ENCODE assay signal across 17 cellular contexts in genomic region chr18:14089176-14089575, GRCh38. TPM values are rescaled to one million over a fixed set of nuclear protein-coding genes. Genes with fewer than 3 reads are reported as not detected.
DNase-seq lines count a peak whose midpoint lies in the region; ATAC-seq and TF ChIP-seq lines count a peak whose summit lies in the region.
"Had no signal": no experiment of that assay in that cellular context is flagged by ENCODE, and none has a peak within 500 bp of the region (broad histone marks: within the 10 kb centered on the region; RNA-seq: fewer than 3 reads in every experiment).

No MANE protein-coding gene starts in this region.

- no peak overlapping the region for H3K4me3 Mint-ChIP-seq in HFFc6
- H3K4me3 Mint-ChIP-seq: CD4-positive, CD25-positive, alpha-beta regulatory T cell; CD8-positive, alpha-beta memory T cell had no signal

- no peaks in the 10 kb centered on the region for H3K9me3 ChIP-seq in osteoblast (ENCODE audit: low read depth, low read length)
- no peaks in the 10 kb centered on the region for H3K9me3 ChIP-seq in aorta (ENCODE audit: control insufficient read depth, low read length)
- H3K9me3 ChIP-seq: BE2C, Caco-2, HAP-1 had no signal

- no peaks in the 10 kb centered on the region for H3K36me3 Mint-ChIP-seq in HFFc6 (ENCODE audit: low read depth)
- H3K36me3 Mint-ChIP-seq: CD4-positive, CD25-positive, alpha-beta regulatory T cell had no signal

- H3K27me3 ChIP-seq in osteoblast (ENCODE audit: insufficient read depth, low read length) = no peaks in the 10 kb centered on the region
- H3K27me3 ChIP-seq in aorta (ENCODE audit: control insufficient read depth in 1 of 2, insufficient read depth in 2 of 2, low read length in 1 of 2) = no peaks in the 10 kb centered on the region
- H3K27me3 ChIP-seq: BE2C had no signal

- H3K4me3 ChIP-seq in osteoblast (ENCODE audit: insufficient read depth, low read length) (no peak overlapping the region), aorta (ENCODE audit: low read length in 2 of 2) (no peak overlapping the region)
- H3K4me3 ChIP-seq: GM23248, HAP-1 had no signal

- no peaks in the 10 kb centered on the region; the same call in none of the 2 replicates for H3K27me3 Mint-ChIP-seq in HFFc6 (ENCODE audit: insufficient read depth)
- H3K27me3 Mint-ChIP-seq: CD4-positive, CD25-positive, alpha-beta regulatory T cell had no signal

- H3K27ac Mint-ChIP-seq in HFFc6 = no peak overlapping the region
- H3K27ac Mint-ChIP-seq: CD8-positive, alpha-beta memory T cell had no signal

- no peak for ATAC-seq in aorta (ENCODE audit: low FRiP score)

- intact Hi-C loops in aorta (cut with DNase I) = loop anchor here in 1 of 2 donors (5.0 kb wide), 1 partner anchor 267 kb away; the partner anchor contains the start of gene MC5R

- no peaks in the 10 kb centered on the region for H3K79me2 ChIP-seq in osteoblast (ENCODE audit: insufficient read depth, low read length)

- H3K4me1 Mint-ChIP-seq in HFFc6 (ENCODE audit: low read depth) = no peaks in the 10 kb centered on the region
- H3K4me1 Mint-ChIP-seq: CD8-positive, alpha-beta memory T cell had no signal

- H3K9me3 Mint-ChIP-seq in HFFc6 = peaks cover 6% of the 10 kb centered on the region; the same call in 1 of the 2 replicates
- H3K9me3 Mint-ChIP-seq: CD8-positive, alpha-beta memory T cell had no signal

- DNase-seq in RPMI7951 (ENCODE audit: low read depth) = peak; percentile 21
- peak; percentile 25 for DNase-seq in epidermal melanocyte (ENCODE audit: insufficient read length, low spot score)
- DNase-seq in osteoblast (ENCODE audit: insufficient read length, low spot score, missing footprints) = peak; percentile 31
- no peak for DNase-seq in aorta
- no peak for DNase-seq in HFFc6
- DNase-seq in NCI-H187 (lab: John Stamatoyannopoulos, UW) = no peak
- DNase-seq: ACHN; BE2C; C1 segment of cervical spinal cord; Caco-2; CD4-positive, CD25-positive, alpha-beta regulatory T cell; CD8-positive, alpha-beta memory T cell; DMS153; DMS79; GDM1 had no signal

- no peaks in the 10 kb centered on the region for H3K4me1 ChIP-seq in osteoblast (ENCODE audit: insufficient read depth, low read length)
- H3K4me1 ChIP-seq in aorta (ENCODE audit: control insufficient read depth in 1 of 2, insufficient read depth in 2 of 2, low read length in 2 of 2) = no peaks in the 10 kb centered on the region
- H3K4me1 ChIP-seq: BE2C had no signal

- H3K4me2 ChIP-seq in osteoblast (ENCODE audit: insufficient read depth, low read length) = no peak overlapping the region

- TF ChIP-seq CTCF in osteoblast (IDR thresholded peaks at IDR 0.05; ENCODE audit: extremely low read depth, low read depth, low read length) (no peak), HFFc6 (IDR thresholded peaks at IDR 0.05) (no peak)

- H4K20me1 ChIP-seq in osteoblast (ENCODE audit: insufficient read depth, low read length) = no peaks in the 10 kb centered on the region

- 93 to 95% methylated on average over 2 of the region's 2 CpGs for WGBS in aorta, 2 donors

- no peak overlapping the region for H2AFZ ChIP-seq in osteoblast (ENCODE audit: low read length)
- H2AFZ ChIP-seq: GM23248 had no signal

- H3K27ac ChIP-seq in osteoblast (ENCODE audit: low read depth, low read length) (no peak overlapping the region), aorta (ENCODE audit: low read depth in 1 of 2, low read length in 2 of 2) (no peak overlapping the region)
- H3K27ac ChIP-seq: GM23248 had no signal

- H3K36me3 ChIP-seq in osteoblast (ENCODE audit: insufficient read depth, low read length) (no peaks in the 10 kb centered on the region), aorta (ENCODE audit: control insufficient read depth in 1 of 2, insufficient read depth in 2 of 2, low read length in 1 of 2) (no peaks in the 10 kb centered on the region)
- H3K36me3 ChIP-seq: BE2C, HAP-1 had no signal

RNA-seq across cellular contexts. Expression of gene ZNF519, which starts 43.1 kb away (rescaled TPM):
- 7.6 and 10.3 TPM in 2 replicates for total RNA-seq in RPMI7951 (2014; rRNA removed; shearing (Covaris generic))
- total RNA-seq in osteoblast (5.4 and 12.4 TPM in 2 replicates), aorta (1 to 10 TPM; 6.1 to 10.0 TPM)
- polyA plus RNA-seq in aorta = 1 to 10 TPM; 2.6 to 3.6 TPM
- 1 to 10 TPM; 1.8 to 3.3 (median 2.9) TPM for total RNA-seq in HFFc6 (2021; fragmentation: NEBNext Ultra II Directional; extraction: Animal tissue kit (Norgen Biotek cat#: 25700))

Comparison
In these comparisons a context has a peak if more than half of its experiments do, and no peak if none do; other contexts are left out.
1. DNase-seq: peak in RPMI7951 (single experiment), epidermal melanocyte (single experiment) and osteoblast (single experiment); none in aorta (0 of 2), HFFc6 (single experiment) and NCI-H187 (0 of 2).